In genomic region chr1:161719325-161719611, GRCh38 we compare ENCODE assay signal across 19 cellular contexts. TPM values are rescaled to one million over a fixed set of nuclear protein-coding genes. Genes with fewer than 3 reads are reported as not detected.
DNase-seq lines count a peak whose midpoint lies in the region; ATAC-seq and TF ChIP-seq lines count a peak whose summit lies in the region.
"Had no signal": no experiment of that assay in that cellular context is flagged by ENCODE, and none has a peak within 500 bp of the region (broad histone marks: within the 10 kb centered on the region; RNA-seq: fewer than 3 reads in every experiment).

No MANE protein-coding gene starts in this region.

- peak overlapping the region; percentile 0 to 85 (median 44) for H3K27ac Mint-ChIP-seq in IgD-negative memory B cell
- H3K27ac Mint-ChIP-seq: activated T-helper 1 cell treated with anti-CD3 and anti-CD28 coated beads, Interleukin-12 subunit alpha, Interleukin-12 subunit beta, Interleukin-2, Interleukin-4 antibody, amounts not matched to agents 30 ng/mL and 10 ng/mL and 1 ng/mL, durations not matched to agents 14 hours and 24 hours and 36 hours; progenitor cell of endocrine pancreas had no signal

- H3K27me3 Mint-ChIP-seq in IgD-negative memory B cell, result no peaks in the 10 kb centered on the region

- DNase-seq in GM10248 (ENCODE audit: extremely low spot score) (peak; percentile 18), HT-29 (ENCODE audit: low spot score) (no peak), SJCRH30 (no peak), superior temporal gyrus (ENCODE audit: extremely low spot score) (no peak)
- DNase-seq: DMS 273 treated with DMSO at 0.1 percent for 48 hours; GOT3; NCI-H2171; PC-3; stimulated activated CD8-positive, alpha-beta memory T cell treated with anti-CD3 and anti-CD28 coated beads, Interleukin-4, amount 100 ng/mL, for 48 hours; SW 1271 had no signal

- no peak for TF ChIP-seq CTCF in GM10248 (IDR thresholded peaks at IDR 0.05; ENCODE audit: control extremely low read depth, extremely low read depth, low read depth, missing control alignments)

- no peak overlapping the region for H3K4me3 ChIP-seq in SJCRH30
- H3K4me3 ChIP-seq: vagina had no signal

- H3K27ac ChIP-seq in SJCRH30, result no peak overlapping the region
- H3K27ac ChIP-seq: vagina had no signal

- H3K4me3 Mint-ChIP-seq in IgD-negative memory B cell, result peak overlapping the region in 3 of 4 donors; percentile 3 to 76 (median 43)
- H3K4me3 Mint-ChIP-seq: activated T-helper 1 cell treated with anti-CD3 and anti-CD28 coated beads, Interleukin-12 subunit alpha, Interleukin-12 subunit beta, Interleukin-2, Interleukin-4 antibody, amounts not matched to agents 30 ng/mL and 10 ng/mL and 1 ng/mL, durations not matched to agents 14 hours and 24 hours and 36 hours had no signal

- no peaks in the 10 kb centered on the region for H3K9me3 Mint-ChIP-seq in IgD-negative memory B cell
- H3K9me3 Mint-ChIP-seq: activated T-helper 1 cell treated with anti-CD3 and anti-CD28 coated beads, Interleukin-12 subunit alpha, Interleukin-12 subunit beta, Interleukin-2, Interleukin-4 antibody, amounts not matched to agents 30 ng/mL and 10 ng/mL and 1 ng/mL, durations not matched to agents 14 hours and 24 hours and 36 hours had no signal

- peaks cover 5% of the 10 kb centered on the region for H3K36me3 Mint-ChIP-seq in IgD-negative memory B cell

- ATAC-seq in GM19324 (IDR thresholded peaks at IDR 0.05; ENCODE audit: low FRiP score, unreplicated experiment) (peak; percentile 26), HG02623 (IDR thresholded peaks at IDR 0.05; ENCODE audit: unreplicated experiment) (peak; percentile 17), GM19397 (IDR thresholded peaks at IDR 0.05; ENCODE audit: unreplicated experiment) (no peak)
- ATAC-seq: PC-3 had no signal

- no peaks in the 10 kb centered on the region for H3K36me3 ChIP-seq in SJCRH30
- H3K36me3 ChIP-seq: vagina had no signal

- no peaks in the 10 kb centered on the region for H3K27me3 ChIP-seq in SJCRH30
- H3K27me3 ChIP-seq: vagina had no signal

- peaks cover 4% of the 10 kb centered on the region; the same call in 1 of the 2 replicates for H3K4me1 ChIP-seq in SJCRH30
- H3K4me1 ChIP-seq: vagina had no signal

- CTCF ChIA-PET in GM10248 (lab: Yijun Ruan, JAX), result interaction anchor here (1.5 kb wide), 1 partner anchor 19 kb away, joined by 5 read pairs; no protein-coding TSS in a partner anchor

- POLR2A ChIA-PET in GM10248 (lab: Yijun Ruan, JAX), result no interaction called here

- no peaks in the 10 kb centered on the region for H3K9me3 ChIP-seq in SJCRH30 (replicated peaks)
- H3K9me3 ChIP-seq: vagina had no signal

- H3K4me1 Mint-ChIP-seq in IgD-negative memory B cell, result peaks cover 23 to 42% (median 32%) of the 10 kb centered on the region in 3 donors

RNA-seq across cellular contexts. Expression of gene FCRLB, which starts 2.1 kb away (rescaled TPM):
- polyA plus RNA-seq in IgD-negative memory B cell, result 11.1 TPM
- total RNA-seq in HT-29 (2014; rRNA removed; shearing (Covaris generic)), result 1.4 and 3.4 TPM in 2 replicates
- total RNA-seq in SJCRH30 (2014; rRNA removed; shearing (Covaris generic)), result 5.9 and 6.2 TPM in 2 replicates
- total RNA-seq: activated T-helper 1 cell treated with anti-CD3 and anti-CD28 coated beads, Interleukin-12 subunit alpha, Interleukin-12 subunit beta, Interleukin-2, Interleukin-4 antibody, amounts not matched to agents 30 ng/mL and 10 ng/mL and 1 ng/mL, durations not matched to agents 14 hours and 24 hours and 36 hours; vagina had no signal

RNA-seq across cellular contexts. Expression of gene FCRLA, which starts 12.2 kb away (rescaled TPM):
- polyA plus RNA-seq in IgD-negative memory B cell, result 445 TPM
- total RNA-seq in HT-29 (2014; rRNA removed; shearing (Covaris generic)), result not detected in 2 replicates
- total RNA-seq in SJCRH30 (2014; rRNA removed; shearing (Covaris generic)), result 164 and 168 TPM in 2 replicates
- total RNA-seq: activated T-helper 1 cell treated with anti-CD3 and anti-CD28 coated beads, Interleukin-12 subunit alpha, Interleukin-12 subunit beta, Interleukin-2, Interleukin-4 antibody, amounts not matched to agents 30 ng/mL and 10 ng/mL and 1 ng/mL, durations not matched to agents 14 hours and 24 hours and 36 hours; glomerular endothelial cell; PC-3; progenitor cell of endocrine pancreas; vagina had no signal

RNA-seq across cellular contexts. Expression of gene DUSP12, which starts 30.3 kb away (rescaled TPM):
- polyA plus RNA-seq in IgD-negative memory B cell, result 47.3 TPM
- total RNA-seq in HT-29 (2014; rRNA removed; shearing (Covaris generic)), result 48.9 and 52.2 TPM in 2 replicates
- total RNA-seq in SJCRH30 (2014; rRNA removed; shearing (Covaris generic)), result 51.5 and 54.7 TPM in 2 replicates

RNA-seq across cellular contexts. Expression of gene ATF6, which starts 46.9 kb away (rescaled TPM):
- 14.3 TPM for polyA plus RNA-seq in IgD-negative memory B cell
- total RNA-seq in HT-29 (2014; rRNA removed; shearing (Covaris generic)), result 6.2 and 7.3 TPM in 2 replicates
- total RNA-seq in SJCRH30 (2014; rRNA removed; shearing (Covaris generic)), result 25.3 and 25.9 TPM in 2 replicates

RNA-seq across cellular contexts. Expression of gene FCGR2B, which starts 56.3 kb away (rescaled TPM):
- polyA plus RNA-seq in IgD-negative memory B cell, result 235 TPM
- total RNA-seq in HT-29 (2014; rRNA removed; shearing (Covaris generic)), result not detected in 2 replicates
- not detected in 2 replicates for total RNA-seq in SJCRH30 (2014; rRNA removed; shearing (Covaris generic))
- total RNA-seq: activated T-helper 1 cell treated with anti-CD3 and anti-CD28 coated beads, Interleukin-12 subunit alpha, Interleukin-12 subunit beta, Interleukin-2, Interleukin-4 antibody, amounts not matched to agents 30 ng/mL and 10 ng/mL and 1 ng/mL, durations not matched to agents 14 hours and 24 hours and 36 hours; glomerular endothelial cell; PC-3 had no signal
- polyA plus RNA-seq: keratinocyte had no signal

Comparison
In these comparisons a context has a peak if more than half of its experiments do, and no peak if none do; other contexts are left out.
1. RNA of gene FCRLA, which starts 12.2 kb away (total RNA-seq): 164 to 168 TPM in SJCRH30; not detected in HT-29; every median in the first group is over 100 times any median in the second.